17 cellular contexts compared by ENCODE assay signal in genomic region chr20:48957053-48957481, GRCh38. TPM values are rescaled to one million over a fixed set of nuclear protein-coding genes. Genes with fewer than 3 reads are reported as not detected.
DNase-seq lines count a peak whose midpoint lies in the region; ATAC-seq and TF ChIP-seq lines count a peak whose summit lies in the region.
"Had no signal": no experiment of that assay in that cellular context is flagged by ENCODE, and none has a peak within 500 bp of the region (broad histone marks: within the 10 kb centered on the region; RNA-seq: fewer than 3 reads in every experiment).

No MANE protein-coding gene starts in this region.

- DNase-seq in cardiac muscle cell (ENCODE audit: low read depth in 1 of 2, low spot score in 1 of 2): peak in 1 of 2 donors; percentile 27
- no peak for DNase-seq in cardiac septum (ENCODE audit: low spot score)
- no peak for DNase-seq in chondrocyte (ENCODE audit: low spot score)
- DNase-seq in right cardiac atrium: no peak
- no peak for DNase-seq in Ammon's horn (ENCODE audit: low spot score)
- DNase-seq in DMS114 treated with DMSO at 0.1 percent for 48 hours (lab: John Stamatoyannopoulos, UW; ENCODE audit: unreplicated experiment): no peak
- DNase-seq in effector CD8-positive, alpha-beta T cell (lab: John Stamatoyannopoulos, UW): no peak
- DNase-seq in T-helper 17 cell: no peak
- DNase-seq: ACHN; activated naive CD4-positive, alpha-beta T cell treated with anti-CD3 and anti-CD28 coated beads, Interleukin-2, amount 50 U/mL, for 16 hours; activated T-cell treated with anti-CD3 and anti-CD28 coated beads for 4 hours; islet precursor cell; NCI-H1694 treated with DMSO at 0.1 percent for 48 hours; NCI-H2227 treated with DMSO at 0.1 percent for 48 hours; Peyer's patch had no signal

- H3K27me3 Mint-ChIP-seq in chondrocyte (ENCODE audit: low read depth) (no peaks in the 10 kb centered on the region), T-helper 17 cell (no peaks in the 10 kb centered on the region)

- H3K9me3 ChIP-seq in cardiac muscle cell (ENCODE audit: low read depth) (no peaks in the 10 kb centered on the region), right cardiac atrium (ENCODE audit: control insufficient read depth, low read length) (no peaks in the 10 kb centered on the region), T-helper 17 cell (ENCODE audit: control insufficient read depth, low read length, poor library complexity, severe bottlenecking) (no peaks in the 10 kb centered on the region)
- H3K9me3 ChIP-seq: esophagus muscularis mucosa, Peyer's patch, thoracic aorta had no signal

- intact Hi-C loops in cardiac septum (cut with DNase I) (no loop called here), right cardiac atrium (cut with DNase I) (no loop called here)

- peak overlapping the region; percentile 57 for H3K27ac ChIP-seq in cardiac muscle cell
- H3K27ac ChIP-seq in right cardiac atrium (ENCODE audit: low read length): peak overlapping the region; percentile 72
- H3K27ac ChIP-seq: esophagus muscularis mucosa, Peyer's patch, thoracic aorta had no signal

- H3K4me3 Mint-ChIP-seq in chondrocyte (ENCODE audit: unreplicated experiment): no peak overlapping the region
- no peak overlapping the region for H3K4me3 Mint-ChIP-seq in T-helper 17 cell

- WGBS in right cardiac atrium: 16% methylated on average over 2 of the region's 2 CpGs

- no peak overlapping the region for H3K4me3 ChIP-seq in cardiac muscle cell
- no peak overlapping the region for H3K4me3 ChIP-seq in right cardiac atrium (ENCODE audit: low read length)
- H3K4me3 ChIP-seq: esophagus muscularis mucosa, Peyer's patch, thoracic aorta had no signal

- H3K27ac Mint-ChIP-seq in chondrocyte (ENCODE audit: unreplicated experiment) (peak overlapping the region; percentile 71), T-helper 17 cell (no peak overlapping the region)

- TF ChIP-seq CTCF in cardiac muscle cell (IDR thresholded peaks at IDR 0.05; ENCODE audit: low read depth, low read length) (no peak), chondrocyte (IDR thresholded peaks at IDR 0.05) (no peak)

- no peaks in the 10 kb centered on the region for H3K9me3 Mint-ChIP-seq in chondrocyte (ENCODE audit: low read depth)

- H3K36me3 ChIP-seq in cardiac muscle cell: peaks cover 13% of the 10 kb centered on the region

- H3K4me1 Mint-ChIP-seq in chondrocyte (ENCODE audit: low read depth) (peaks cover 11% of the 10 kb centered on the region), T-helper 17 cell (peaks cover 6% of the 10 kb centered on the region)

- H3K36me3 Mint-ChIP-seq in chondrocyte (ENCODE audit: low read depth) (peaks cover 34% of the 10 kb centered on the region), T-helper 17 cell (ENCODE audit: low read depth) (peaks cover 7% of the 10 kb centered on the region)

- H3K4me1 ChIP-seq in cardiac muscle cell (ENCODE audit: low read depth): peaks cover 27% of the 10 kb centered on the region
- H3K4me1 ChIP-seq in right cardiac atrium (ENCODE audit: control insufficient read depth, insufficient read depth, low read length): peaks cover 2% of the 10 kb centered on the region
- H3K4me1 ChIP-seq: Peyer's patch had no signal

- ATAC-seq in right cardiac atrium (peak; percentile 63 to 84), T-helper 17 cell (no peak)

- H3K27me3 ChIP-seq in cardiac muscle cell (no peaks in the 10 kb centered on the region), right cardiac atrium (ENCODE audit: control insufficient read depth, insufficient read depth) (no peaks in the 10 kb centered on the region)
- H3K27me3 ChIP-seq: esophagus muscularis mucosa, Peyer's patch had no signal

RNA-seq across cellular contexts. Expression of gene ARFGEF2, which starts 35.6 kb away (rescaled TPM):
- 20.5 and 20.6 TPM in 2 replicates for total RNA-seq in cardiac muscle cell
- 7.0 and 8.5 TPM in 2 replicates for polyA plus RNA-seq in cardiac muscle cell
- 37.0 TPM for total RNA-seq in cardiac septum
- 29.2 to 31.8 TPM (median 30.0 TPM) in 3 replicates for total RNA-seq in chondrocyte
- 10 to 100 TPM; 37.3 to 44.1 (median 38.5) TPM for total RNA-seq in right cardiac atrium
- polyA plus RNA-seq in right cardiac atrium: 10.8 TPM
- total RNA-seq in T-helper 17 cell: 10 to 100 TPM; 24.1 to 24.7 TPM
